ENCODE assay signal across 11 cellular contexts in the genomic region with DNA sequence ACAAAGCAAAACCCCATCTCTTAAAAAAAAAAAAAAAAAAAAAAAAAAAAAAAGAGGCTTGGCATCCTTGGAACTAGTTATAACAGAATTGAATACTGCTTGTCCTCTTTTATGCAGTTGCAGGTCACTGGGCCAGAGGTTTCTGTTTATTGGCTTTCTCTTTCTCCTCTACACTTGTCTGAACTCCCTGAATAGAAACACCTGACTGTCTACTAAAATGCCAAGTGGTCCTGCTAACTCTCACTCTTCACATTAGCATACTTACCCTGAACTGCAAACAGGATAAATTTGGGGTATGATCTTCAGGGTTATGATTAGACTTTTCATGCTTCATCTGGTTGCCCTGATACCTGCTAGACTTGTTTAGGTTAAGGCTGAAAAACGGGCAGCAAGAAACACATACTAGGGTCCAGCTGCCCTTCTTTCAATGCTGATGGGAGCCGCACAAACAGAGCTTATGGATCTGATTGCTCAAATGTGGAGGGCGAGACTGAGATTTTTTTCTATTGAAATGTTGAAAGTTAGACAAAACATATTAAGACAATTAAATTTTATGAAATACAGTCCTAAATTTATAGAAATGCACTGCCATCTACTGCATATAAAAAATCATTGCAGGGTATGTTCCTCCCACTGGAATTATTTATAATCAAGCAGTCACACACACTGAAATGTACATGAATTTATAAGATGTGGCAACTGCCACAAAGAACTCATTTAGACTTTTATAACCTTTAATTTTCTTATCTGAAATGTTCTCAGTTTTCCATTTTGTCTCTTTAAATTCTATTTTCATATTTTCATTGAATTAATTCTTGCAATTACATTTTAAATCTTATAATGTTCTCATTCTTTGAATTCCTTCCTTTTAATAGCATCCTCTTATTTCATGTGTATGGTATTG. TPM values are rescaled to one million over a fixed set of nuclear protein-coding genes. Genes with fewer than 3 reads are reported as not detected.
DNase-seq lines count a peak whose midpoint lies in the region; ATAC-seq and TF ChIP-seq lines count a peak whose summit lies in the region.
"Had no signal": no experiment of that assay in that cellular context is flagged by ENCODE, and none has a peak within 500 bp of the region (broad histone marks: within the 10 kb centered on the region; RNA-seq: fewer than 3 reads in every experiment).

No MANE protein-coding gene starts in this region.

- H3K27ac Mint-ChIP-seq in HFFc6 = peak overlapping the region; percentile 46; the same call in 1 of the 2 replicates
- H3K27ac Mint-ChIP-seq in stimulated activated effector memory CD8-positive, alpha-beta T cell treated with anti-CD3 and anti-CD28 coated beads, Interleukin-12 subunit alpha, Interleukin-12 subunit beta, amount 100 ng/mL, for 72 hours = no peak overlapping the region

- peaks cover 24% of the 10 kb centered on the region for H3K36me3 Mint-ChIP-seq in HFFc6 (ENCODE audit: low read depth)
- peaks cover 22% of the 10 kb centered on the region for H3K36me3 Mint-ChIP-seq in stimulated activated effector memory CD8-positive, alpha-beta T cell treated with anti-CD3 and anti-CD28 coated beads, Interleukin-12 subunit alpha, Interleukin-12 subunit beta, amount 100 ng/mL, for 72 hours

- TF ChIP-seq CTCF in HFFc6 (IDR thresholded peaks at IDR 0.05) = peak; percentile 82
- no peak for TF ChIP-seq CTCF in astrocyte of the cerebellum (IDR thresholded peaks at IDR 0.05; ENCODE audit: low read depth, low read length, missing control alignments)

- in situ Hi-C loops in astrocyte of the cerebellum (cut with HindIII; ENCODE audit: low sequenced_read_pairs) = no loop called here

- peak overlapping the region; percentile 31; the same call in 1 of the 2 replicates for H3K4me3 Mint-ChIP-seq in HFFc6
- no peak overlapping the region for H3K4me3 Mint-ChIP-seq in stimulated activated effector memory CD8-positive, alpha-beta T cell treated with anti-CD3 and anti-CD28 coated beads, Interleukin-12 subunit alpha, Interleukin-12 subunit beta, amount 100 ng/mL, for 72 hours

- DNase-seq in AG08395 (ENCODE audit: low spot score) = peak; percentile 44
- DNase-seq in HFFc6 = peak; percentile 37
- peak; percentile 13 for DNase-seq in astrocyte of the cerebellum (ENCODE audit: low read depth)
- DNase-seq in kidney tubule cell (ENCODE audit: low spot score) = peak; percentile 13
- DNase-seq in NCI-H146 treated with DMSO at 0.1 percent for 48 hours (lab: John Stamatoyannopoulos, UW; ENCODE audit: unreplicated experiment) = no peak
- DNase-seq in stimulated activated effector memory CD8-positive, alpha-beta T cell treated with anti-CD3 and anti-CD28 coated beads, Interleukin-12 subunit alpha, Interleukin-12 subunit beta, amount 100 ng/mL, for 72 hours (ENCODE audit: low spot score in 2 of 2) = no peak
- DNase-seq in NCI-H187 (lab: John Stamatoyannopoulos, UW) = no peak
- DNase-seq: ovary, substantia nigra had no signal

- no peak overlapping the region for H3K4me3 ChIP-seq in astrocyte of the cerebellum (ENCODE audit: low read depth, low read length)
- H3K4me3 ChIP-seq: ovary, SK-N-MC had no signal

- peaks cover 26% of the 10 kb centered on the region for H3K4me1 Mint-ChIP-seq in HFFc6 (ENCODE audit: low read depth)
- H3K4me1 Mint-ChIP-seq in stimulated activated effector memory CD8-positive, alpha-beta T cell treated with anti-CD3 and anti-CD28 coated beads, Interleukin-12 subunit alpha, Interleukin-12 subunit beta, amount 100 ng/mL, for 72 hours = no peaks in the 10 kb centered on the region

- peaks cover 14% of the 10 kb centered on the region for H3K9me3 Mint-ChIP-seq in HFFc6
- H3K9me3 Mint-ChIP-seq in stimulated activated effector memory CD8-positive, alpha-beta T cell treated with anti-CD3 and anti-CD28 coated beads, Interleukin-12 subunit alpha, Interleukin-12 subunit beta, amount 100 ng/mL, for 72 hours = peaks cover 18% of the 10 kb centered on the region

- ATAC-seq in stimulated activated effector memory CD8-positive, alpha-beta T cell treated with anti-CD3 and anti-CD28 coated beads, Interleukin-12 subunit alpha, Interleukin-12 subunit beta, amount 100 ng/mL, for 72 hours = no peak
- no peak for ATAC-seq in HG03159 (IDR thresholded peaks at IDR 0.05; ENCODE audit: unreplicated experiment)

- no peaks in the 10 kb centered on the region for H3K27me3 Mint-ChIP-seq in HFFc6 (ENCODE audit: insufficient read depth)

RNA-seq across cellular contexts. Expression of a gene that starts 40.8 kb away (rescaled TPM):
- total RNA-seq in HFFc6 (2021; fragmentation: NEBNext Ultra II Directional; extraction: Animal tissue kit (Norgen Biotek cat#: 25700)) = 10 to 100 TPM; 23.1 to 40.8 (median 30.0) TPM

RNA-seq across cellular contexts. Expression of a gene that starts 50.4 kb away (rescaled TPM):
- total RNA-seq in HFFc6 (2021; fragmentation: NEBNext Ultra II Directional; extraction: Animal tissue kit (Norgen Biotek cat#: 25700)) = under 1 TPM in 1 of 6 experiments, not detected in 5; 0.09 TPM

Comparison
In these comparisons a context has a peak if more than half of its experiments do, and no peak if none do; other contexts are left out.
1. DNase-seq: peak in AG08395 (single experiment), HFFc6 (single experiment), astrocyte of the cerebellum (single experiment) and kidney tubule cell (single experiment); none in NCI-H146 treated with DMSO at 0.1 percent for 48 hours (single experiment), stimulated activated effector memory CD8-positive, alpha-beta T cell treated with anti-CD3 and anti-CD28 coated beads, Interleukin-12 subunit alpha, Interleukin-12 subunit beta, amount 100 ng/mL, for 72 hours (0 of 2) and NCI-H187 (0 of 2).